ENCODE assay signal across 2 cellular contexts in the genomic region with DNA sequence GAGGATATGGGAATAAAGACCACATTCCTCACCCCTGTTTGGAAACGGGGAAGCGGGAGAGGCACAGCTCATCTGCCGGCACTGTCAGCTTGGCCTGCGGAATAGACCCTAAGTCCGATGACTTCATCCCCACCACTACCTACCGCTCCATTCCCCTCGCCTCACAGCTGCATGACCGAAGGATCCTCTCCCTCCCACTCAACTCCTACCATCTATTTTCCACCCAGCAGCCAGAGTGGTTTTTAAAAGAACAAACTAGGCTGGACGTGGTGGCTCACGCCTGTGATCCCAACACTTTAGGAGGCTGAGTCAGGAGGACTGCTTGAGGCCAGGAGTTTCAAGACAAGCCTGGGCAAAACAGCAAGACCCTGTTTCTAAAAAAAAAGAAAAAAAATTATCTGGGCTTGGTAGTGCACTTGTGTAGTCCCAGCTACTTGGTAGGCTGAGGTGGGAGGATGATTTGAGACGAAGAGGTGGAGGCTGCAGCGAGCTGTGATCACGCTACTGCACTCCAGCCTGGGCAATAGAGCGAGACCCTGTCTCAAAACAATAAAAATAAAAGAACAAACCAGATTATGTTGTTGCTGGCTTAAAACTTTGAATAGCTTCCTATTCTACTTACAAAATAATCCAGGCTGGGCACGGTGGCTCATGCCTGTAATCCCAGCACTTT.
TF ChIP-seq lines count a peak whose summit lies in the region.

No MANE protein-coding gene starts in this region.

TF ChIP-seq in K562, 482 proteins besides CTCF, POLR2A, EP300 and RAD21:
- TF ChIP-seq BCOR (IDR thresholded peaks at IDR 0.05): 0 out of 2 replicates have a peak, but pooled peaks have one; percentile 14
- TF ChIP-seq SREBF2 (CRISPR knock-in tag; IDR thresholded peaks at IDR 0.05): no peak
- peak; percentile 91 for TF ChIP-seq ZNF121 (CRISPR knock-in tag; conservative IDR thresholded peaks at IDR 0.05)
TF ChIP-seq in K562: peak in this region for 2.

TF ChIP-seq in H1, 55 proteins besides CTCF, POLR2A, EP300 and RAD21:
- TF ChIP-seq KDM4A (IDR thresholded peaks at IDR 0.05; ENCODE audit: low read depth, low read length, severe bottlenecking) (no peak), KDM1A (IDR thresholded peaks at IDR 0.05; ENCODE audit: borderline replicate concordance, low read length) (no peak), KDM5A (IDR thresholded peaks at IDR 0.05; ENCODE audit: low read length) (no peak), BACH1 (IDR thresholded peaks at IDR 0.05; ENCODE audit: low read length) (no peak), RBBP5 (IDR thresholded peaks at IDR 0.05; ENCODE audit: borderline replicate concordance, low read depth, low read length) (no peak), TAF1 (IDR thresholded peaks at IDR 0.05; ENCODE audit: low read depth, low read length) (no peak)
TF ChIP-seq in H1: peak in this region for 0.
